In the genomic region with DNA sequence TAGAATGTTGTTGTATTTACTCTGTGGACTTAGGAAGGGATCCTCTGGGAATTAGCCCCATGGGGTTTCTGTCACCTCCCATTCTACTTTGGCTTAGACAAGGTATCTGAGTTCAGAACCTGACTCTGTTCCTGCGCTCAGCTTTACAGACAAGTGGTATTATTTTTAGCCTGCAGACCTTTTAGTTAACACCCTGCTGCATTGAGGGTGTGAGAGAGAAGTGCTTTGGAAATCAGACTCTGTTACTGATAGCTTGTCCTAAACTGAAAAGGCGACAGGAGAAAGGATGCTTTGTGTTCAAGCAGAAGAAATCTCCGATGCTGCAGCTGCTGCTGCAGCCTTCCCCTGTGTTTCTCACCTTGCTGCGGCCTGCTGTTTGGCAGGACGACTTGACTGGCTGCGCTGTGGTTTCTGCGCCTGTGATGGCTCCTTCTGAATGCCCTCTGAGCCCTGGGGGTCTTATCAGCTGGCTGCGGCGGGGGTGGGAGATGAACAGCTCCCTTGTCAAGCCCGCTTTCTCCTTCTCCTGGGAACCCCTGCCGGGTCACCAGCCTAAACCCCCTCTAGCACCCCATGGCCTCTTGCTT, we compare ENCODE assay signal across 21 cellular contexts.
DNase-seq lines count a peak whose midpoint lies in the region; ATAC-seq, FAIRE-seq and TF ChIP-seq lines count a peak whose summit lies in the region.
"Had no signal": no experiment of that assay in that cellular context is flagged by ENCODE, and none has a peak within 500 bp of the region (broad histone marks: within the 10 kb centered on the region; RNA-seq: fewer than 3 reads in every experiment).

No MANE protein-coding gene starts in this region.

- no peak for FAIRE-seq in RCC 7860 (lab: Jason Lieb, UNC)
- FAIRE-seq: A549, GM12891, GM18507 had no signal

- no peaks in the 10 kb centered on the region for H3K27me3 ChIP-seq in cardiac muscle cell
- no peaks in the 10 kb centered on the region for H3K27me3 ChIP-seq in mesendoderm (ENCODE audit: insufficient read depth, low read length, poor library complexity)
- no peaks in the 10 kb centered on the region for H3K27me3 ChIP-seq in gastrocnemius medialis
- H3K27me3 ChIP-seq: MG63 had no signal

- ATAC-seq in gastrocnemius medialis (peak in 1 of 2 donors; percentile 45), GM18511 (IDR thresholded peaks at IDR 0.05; ENCODE audit: unreplicated experiment) (no peak)
- ATAC-seq: A549, PC-3 had no signal

- H3K27ac ChIP-seq in cardiac muscle cell (peak overlapping the region; percentile 87), mesendoderm (ENCODE audit: low read depth, low read length) (no peak overlapping the region), gastrocnemius medialis (peak overlapping the region in 3 of 4 donors; percentile 5 to 47 (median 32))
- H3K27ac ChIP-seq: A549, C4-2B had no signal

- no peak overlapping the region for H3K4ac ChIP-seq in mesendoderm (ENCODE audit: low read depth, low read length)

- no peaks in the 10 kb centered on the region for H3K9me3 ChIP-seq in cardiac muscle cell (ENCODE audit: low read depth)
- H3K9me3 ChIP-seq in gastrocnemius medialis = no peaks in the 10 kb centered on the region
- H3K9me3 ChIP-seq: A549, MG63 had no signal

- no peak overlapping the region for H3K9ac ChIP-seq in mesendoderm (ENCODE audit: low read length)

- no peak overlapping the region for H2BK5ac ChIP-seq in mesendoderm (ENCODE audit: low read length)

- no peaks in the 10 kb centered on the region for H3K4me1 Mint-ChIP-seq in activated T-helper 2 cell treated with anti-CD3 and anti-CD28 coated beads, Interferon-gamma antibody, Interleukin-2, Interleukin-4, amounts not matched to agents 10 μg/mL and 5 μg/mL and 100 μg/mL, durations not matched to agents 14 hours and 24 hours and 36 hours (ENCODE audit: low read depth)

- no peaks in the 10 kb centered on the region for H3K79me1 ChIP-seq in mesendoderm (ENCODE audit: low read length)

- H3K4me3 Mint-ChIP-seq in activated T-helper 2 cell treated with anti-CD3 and anti-CD28 coated beads, Interferon-gamma antibody, Interleukin-2, Interleukin-4, amounts not matched to agents 10 μg/mL and 5 μg/mL and 100 μg/mL, durations not matched to agents 14 hours and 24 hours and 36 hours (ENCODE audit: low read depth) = no peak overlapping the region
- H3K4me3 Mint-ChIP-seq: H9 had no signal

- no peak for TF ChIP-seq POLR2A in gastrocnemius medialis (IDR thresholded peaks at IDR 0.05)

- no peak overlapping the region for H3K23ac ChIP-seq in mesendoderm (ENCODE audit: low read length)

- no peaks in the 10 kb centered on the region for H3K36me3 Mint-ChIP-seq in activated T-helper 2 cell treated with anti-CD3 and anti-CD28 coated beads, Interferon-gamma antibody, Interleukin-2, Interleukin-4, amounts not matched to agents 10 μg/mL and 5 μg/mL and 100 μg/mL, durations not matched to agents 14 hours and 24 hours and 36 hours (ENCODE audit: low read depth)

- TF ChIP-seq CTCF in cardiac muscle cell (IDR thresholded peaks at IDR 0.05; ENCODE audit: low read depth, low read length) (no peak), gastrocnemius medialis (IDR thresholded peaks at IDR 0.05 in 4 of 5, conservative IDR thresholded peaks at IDR 0.05 in 1 of 5) (no peak)

- H3K4me3 ChIP-seq in cardiac muscle cell = no peak overlapping the region
- H3K4me3 ChIP-seq in mesendoderm (ENCODE audit: low read length) = no peak overlapping the region
- H3K4me3 ChIP-seq in gastrocnemius medialis = no peak overlapping the region
- H3K4me3 ChIP-seq: A549, MG63 had no signal

- H3K4me2 ChIP-seq in mesendoderm (ENCODE audit: low read length) = no peak overlapping the region
- H3K4me2 ChIP-seq: A549 had no signal

- no peak overlapping the region for H2BK15ac ChIP-seq in mesendoderm (replicated peaks; ENCODE audit: low read depth)

- no peak overlapping the region for H3K56ac ChIP-seq in mesendoderm (ENCODE audit: low read length)

- no peak overlapping the region for H4K5ac ChIP-seq in mesendoderm (ENCODE audit: low read length)

- H3K36me3 ChIP-seq in cardiac muscle cell = no peaks in the 10 kb centered on the region
- H3K36me3 ChIP-seq in mesendoderm (ENCODE audit: control insufficient read depth, insufficient read depth, low read length) = no peaks in the 10 kb centered on the region
- H3K36me3 ChIP-seq in gastrocnemius medialis = no peaks in the 10 kb centered on the region
- H3K36me3 ChIP-seq: MG63 had no signal

- intact Hi-C loops in gastrocnemius medialis (cut with DNase I; ENCODE audit: low total_unique reads) = no loop called here
- intact Hi-C loops in activated T-helper 2 cell treated with anti-CD3 and anti-CD28 coated beads, Interferon-gamma antibody, Interleukin-2, Interleukin-4, amounts not matched to agents 10 μg/mL and 5 μg/mL and 100 μg/mL, durations not matched to agents 14 hours and 24 hours and 36 hours (cut with micrococcal nuclease) = no loop called here

- H3K9me3 Mint-ChIP-seq in activated T-helper 2 cell treated with anti-CD3 and anti-CD28 coated beads, Interferon-gamma antibody, Interleukin-2, Interleukin-4, amounts not matched to agents 10 μg/mL and 5 μg/mL and 100 μg/mL, durations not matched to agents 14 hours and 24 hours and 36 hours = no peaks in the 10 kb centered on the region

- H3K79me2 ChIP-seq in mesendoderm (ENCODE audit: control insufficient read depth, insufficient read depth, low read length) = no peaks in the 10 kb centered on the region

- no peaks in the 10 kb centered on the region for H3K27me3 Mint-ChIP-seq in activated T-helper 2 cell treated with anti-CD3 and anti-CD28 coated beads, Interferon-gamma antibody, Interleukin-2, Interleukin-4, amounts not matched to agents 10 μg/mL and 5 μg/mL and 100 μg/mL, durations not matched to agents 14 hours and 24 hours and 36 hours (ENCODE audit: low read depth)

- H3K4me1 ChIP-seq in cardiac muscle cell (ENCODE audit: low read depth) (peaks cover 51% of the 10 kb centered on the region), mesendoderm (ENCODE audit: control insufficient read depth, low read depth, low read length) (no peaks in the 10 kb centered on the region), gastrocnemius medialis (peaks cover 15 to 25% of the 10 kb centered on the region in 2 donors)
- H3K4me1 ChIP-seq: A549 had no signal

- DNase-seq in NCI-H2107 treated with DMSO at 0.1 percent for 48 hours (lab: John Stamatoyannopoulos, UW; ENCODE audit: unreplicated experiment) = peak; percentile 95
- peak in 1 of 2 donors; percentile 80 for DNase-seq in cardiac muscle cell (ENCODE audit: low read depth in 1 of 2, low spot score in 1 of 2)
- peak; percentile 31 for DNase-seq in mesendoderm
- no peak for DNase-seq in gastrocnemius medialis
- no peak for DNase-seq in RCC 7860 (ENCODE audit: low spot score)
- DNase-seq in activated T-helper 2 cell treated with anti-CD3 and anti-CD28 coated beads, Interferon-gamma antibody, Interleukin-2, Interleukin-4, amounts not matched to agents 10 μg/mL and 5 μg/mL and 100 μg/mL, durations not matched to agents 14 hours and 24 hours and 36 hours (ENCODE audit: low spot score) = no peak
- DNase-seq: GF-D8, H9, Karpas-422, MG63, NCI-H1092, NCI-H1694, NCI-H2171, NCI-H446, NCI-H774, PC-3 had no signal

- in situ Hi-C loops in gastrocnemius medialis (cut with MboI; ENCODE audit: low sequenced_read_pairs in 4 of 4) = no loop called here

- no peak overlapping the region for H2AK5ac ChIP-seq in mesendoderm (ENCODE audit: low read length)

- H3K27ac Mint-ChIP-seq in activated T-helper 2 cell treated with anti-CD3 and anti-CD28 coated beads, Interferon-gamma antibody, Interleukin-2, Interleukin-4, amounts not matched to agents 10 μg/mL and 5 μg/mL and 100 μg/mL, durations not matched to agents 14 hours and 24 hours and 36 hours = no peak overlapping the region
- H3K27ac Mint-ChIP-seq: H9 had no signal

- H3K18ac ChIP-seq in mesendoderm (ENCODE audit: low read length) = no peak overlapping the region

- no peak overlapping the region for H4K8ac ChIP-seq in mesendoderm (ENCODE audit: low read depth, low read length)

- H2BK120ac ChIP-seq in mesendoderm (ENCODE audit: low read depth, low read length) = no peak overlapping the region

- no CpG with 5 or more reads among the region's 11 CpGs for WGBS in mesendoderm (ENCODE audit: extremely low coverage, insufficient coverage, low lambda C conversion rate)

Comparison
In these comparisons a context has a peak if more than half of its experiments do, and no peak if none do; other contexts are left out.
1. DNase-seq: peak in NCI-H2107 treated with DMSO at 0.1 percent for 48 hours (single experiment) and mesendoderm (single experiment); none in gastrocnemius medialis (0 of 2), RCC 7860 (single experiment) and activated T-helper 2 cell treated with anti-CD3 and anti-CD28 coated beads, Interferon-gamma antibody, Interleukin-2, Interleukin-4, amounts not matched to agents 10 μg/mL and 5 μg/mL and 100 μg/mL, durations not matched to agents 14 hours and 24 hours and 36 hours (single experiment).